ENCODE assay signal across 8 cellular contexts in the genomic region with DNA sequence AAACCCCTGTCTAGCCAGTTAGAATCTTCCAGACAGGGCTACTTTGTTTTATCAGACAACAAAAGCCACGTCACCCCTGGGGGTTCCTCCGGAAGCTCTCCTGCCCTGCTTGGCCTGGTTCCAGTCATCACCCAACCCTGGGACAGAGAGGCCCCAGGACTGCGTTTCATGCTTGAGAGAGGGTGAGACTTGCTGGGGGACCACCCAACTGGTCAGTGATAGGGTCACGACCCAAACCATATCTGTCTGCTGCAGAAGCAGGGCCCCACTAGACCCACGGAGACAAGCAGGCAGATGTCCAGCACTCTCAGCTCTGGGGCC. TPM values are rescaled to one million over a fixed set of nuclear protein-coding genes. Genes with fewer than 3 reads are reported as not detected.
A peak's percentile ranks its signal among the peaks of the same experiment; 100 is the strongest.
DNase-seq lines count a peak whose midpoint lies in the region; ATAC-seq, FAIRE-seq and TF ChIP-seq lines count a peak whose summit lies in the region.

No MANE protein-coding gene starts in this region.

- BruUV-seq in endothelial cell of umbilical vein (replicated peaks; lab: Mats Ljungman, UMichigan), result no TSS peak

- H4K20me1 ChIP-seq in endothelial cell of umbilical vein (replicated peaks; ENCODE audit: control insufficient read depth, extremely low read depth, insufficient read depth, low read length), result no peaks in the 10 kb centered on the region

- peak; percentile 51 for TF ChIP-seq POLR2A in endothelial cell of umbilical vein (IDR thresholded peaks at IDR 0.05; ENCODE audit: low read depth, low read length)

- H3K27me3 Mint-ChIP-seq in natural killer cell treated with Interleukin-12 subunit alpha and Interleukin-12 subunit beta and Interleukin-15 and Interleukin-18, amount 100 ng/mL, for 72 hours, result peaks cover 0 to 2% of the 10 kb centered on the region in 2 donors

- H3K79me2 ChIP-seq in endothelial cell of umbilical vein (ENCODE audit: control insufficient read depth, insufficient read depth, low read length), result peaks cover 48% of the 10 kb centered on the region

- peaks cover under 1% of the 10 kb centered on the region for H3K36me3 Mint-ChIP-seq in natural killer cell treated with Interleukin-12 subunit alpha and Interleukin-12 subunit beta and Interleukin-15 and Interleukin-18, amount 100 ng/mL, for 72 hours

- H3K27ac ChIP-seq in endothelial cell of umbilical vein (ENCODE audit: insufficient read depth, low read depth, low read length), result peak overlapping the region; percentile 92

- H2AFZ ChIP-seq in endothelial cell of umbilical vein (ENCODE audit: low read depth, low read length), result no peak overlapping the region

- H3K9me1 ChIP-seq in endothelial cell of umbilical vein (replicated peaks; ENCODE audit: control insufficient read depth, extremely low read depth, insufficient read depth, low read length), result no peaks in the 10 kb centered on the region

- peak; percentile 96 for FAIRE-seq in endothelial cell of umbilical vein (lab: Jason Lieb, UNC)

- no peak for ATAC-seq in natural killer cell treated with Interleukin-12 subunit alpha and Interleukin-12 subunit beta and Interleukin-15 and Interleukin-18, amount 100 ng/mL, for 72 hours
- ATAC-seq in GM18517 (IDR thresholded peaks at IDR 0.05; ENCODE audit: unreplicated experiment), result no peak

- intact Hi-C loops in endothelial cell of umbilical vein (cut with micrococcal nuclease), result loop anchor here (1.0 kb wide), 2 partner anchors 37 to 60 kb away; a partner anchor contains a TSS

- H3K9ac ChIP-seq in endothelial cell of umbilical vein (replicated peaks; ENCODE audit: extremely low read depth, insufficient read depth, low read length), result peak overlapping the region; percentile 95

- peak overlapping the region; percentile 34 to 90 (median 71) for H3K4me3 ChIP-seq in endothelial cell of umbilical vein (replicated peaks in 1 of 3; ENCODE audit: insufficient read depth in 1 of 3, low read depth in 1 of 3, low read length in 3 of 3)

- no peaks in the 10 kb centered on the region for H3K9me3 ChIP-seq in endothelial cell of umbilical vein (replicated peaks; ENCODE audit: control insufficient read depth, insufficient read depth, low read length)

- peak overlapping the region; percentile 66 to 67 for H3K27ac Mint-ChIP-seq in natural killer cell treated with Interleukin-12 subunit alpha and Interleukin-12 subunit beta and Interleukin-15 and Interleukin-18, amount 100 ng/mL, for 72 hours

- no peaks in the 10 kb centered on the region for H3K27me3 ChIP-seq in endothelial cell of umbilical vein (ENCODE audit: control insufficient read depth in 2 of 2, insufficient read depth in 2 of 2, low read length in 2 of 2)

- dilution Hi-C loops in endothelial cell of umbilical vein (cut with MboI; ENCODE audit: extremely low pct_ligation_motif_present, low sequenced_read_pairs), result no loop called here

- POLR2A ChIA-PET in endothelial cell of umbilical vein (lab: Charles Lee), result interaction anchor here (0.6 to 1.1 kb wide), 2 partner anchors 42 kb away, joined by 3 read pairs; no protein-coding TSS in a partner anchor

- CTCF ChIA-PET in endothelial cell of umbilical vein (lab: Charles Lee), result interaction anchor here (0.7 to 1.2 kb wide), 3 partner anchors 35 to 59 kb away, joined by 3 to 5 read pairs (median 3); a partner anchor contains a TSS

- no peaks in the 10 kb centered on the region for H3K9me3 Mint-ChIP-seq in natural killer cell treated with Interleukin-12 subunit alpha and Interleukin-12 subunit beta and Interleukin-15 and Interleukin-18, amount 100 ng/mL, for 72 hours

- peaks cover 0 to 17% of the 10 kb centered on the region in 2 experiments for H3K36me3 ChIP-seq in endothelial cell of umbilical vein (ENCODE audit: control insufficient read depth in 2 of 2, extremely low read depth in 1 of 2, insufficient read depth in 2 of 2, low read length in 2 of 2)

- H3K4me1 Mint-ChIP-seq in natural killer cell treated with Interleukin-12 subunit alpha and Interleukin-12 subunit beta and Interleukin-15 and Interleukin-18, amount 100 ng/mL, for 72 hours (ENCODE audit: low read depth in 2 of 2), result peaks cover 12 to 30% of the 10 kb centered on the region in 2 donors

- peak overlapping the region; percentile 89 for H3K4me3 Mint-ChIP-seq in natural killer cell treated with Interleukin-12 subunit alpha and Interleukin-12 subunit beta and Interleukin-15 and Interleukin-18, amount 100 ng/mL, for 72 hours

- peak overlapping the region; percentile 79 for H3K4me2 ChIP-seq in endothelial cell of umbilical vein (ENCODE audit: insufficient read depth, low read length)

- DNase-seq in A172 (ENCODE audit: low spot score), result peak; percentile 47
- DNase-seq in GM19238 (ENCODE audit: insufficient read length, low spot score), result peak; percentile 60
- peak; percentile 33 for DNase-seq in T1000 (lab: John Stamatoyannopoulos, UW)
- peak; percentile 81 for DNase-seq in endothelial cell of umbilical vein (ENCODE audit: low read depth, low spot score)
- peak; percentile 60 for DNase-seq in natural killer cell treated with Interleukin-12 subunit alpha and Interleukin-12 subunit beta and Interleukin-15 and Interleukin-18, amount 100 ng/mL, for 72 hours (ENCODE audit: low spot score)
- DNase-seq in cerebellum (ENCODE audit: low spot score), result no peak
- DNase-seq in DMS79 (lab: John Stamatoyannopoulos, UW), result no peak

- TF ChIP-seq CTCF in endothelial cell of umbilical vein (IDR thresholded peaks at IDR 0.05; ENCODE audit: extremely low read depth in 1 of 2, insufficient read depth in 1 of 2, low read depth in 1 of 2, low read length in 2 of 2), result no peak

- peaks cover 46% of the 10 kb centered on the region for H3K4me1 ChIP-seq in endothelial cell of umbilical vein (ENCODE audit: control insufficient read depth, extremely low read depth, insufficient read depth, low read length)

TF ChIP-seq in endothelial cell of umbilical vein, 7 proteins besides CTCF, POLR2A, EP300 and RAD21:
- TF ChIP-seq GATA2 (IDR thresholded peaks at IDR 0.05; ENCODE audit: insufficient read depth, insufficient read length, low read depth, low read length) (peak; percentile 44), FOS (IDR thresholded peaks at IDR 0.05; ENCODE audit: borderline replicate concordance, insufficient read depth, low read length) (peak; percentile 70), MYC (IDR thresholded peaks at IDR 0.05; ENCODE audit: low read depth, low read length) (no peak), POLR2AphosphoS5 (IDR thresholded peaks at IDR 0.05; ENCODE audit: insufficient read depth, low read depth, low read length) (peak; percentile 86)
- TF ChIP-seq, protein P1, sequence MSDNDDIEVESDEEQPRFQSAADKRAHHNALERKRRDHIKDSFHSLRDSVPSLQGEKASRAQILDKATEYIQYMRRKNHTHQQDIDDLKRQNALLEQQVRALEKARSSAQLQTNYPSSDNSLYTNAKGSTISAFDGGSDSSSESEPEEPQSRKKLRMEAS (IDR thresholded peaks at IDR 0.05; ENCODE audit: insufficient read depth, insufficient read length), result no peak

RNA-seq across cellular contexts. Expression of a gene that starts 1.2 kb away (rescaled TPM):
- 65.6 and 92.3 TPM in 2 replicates for total RNA-seq in A172 (2014; rRNA removed; shearing (Covaris generic))
- total RNA-seq in endothelial cell of umbilical vein, result 298 and 327 TPM in 2 replicates
- 402 and 516 TPM in 2 replicates for polyA plus RNA-seq in endothelial cell of umbilical vein
- polyA plus RNA-seq in endothelial cell of umbilical vein (2011; cell fraction: cytosol; rRNA removed), result 255 and 292 TPM in 2 replicates
- 357 and 428 TPM in 2 replicates for polyA plus RNA-seq in endothelial cell of umbilical vein (2011; cell fraction: nucleus; rRNA removed)
- 145 and 210 TPM in 2 replicates for polyA plus RNA-seq in endothelial cell of umbilical vein (2012)
- 347 and 373 TPM in 2 replicates for polyA minus RNA-seq in endothelial cell of umbilical vein
- polyA minus RNA-seq in endothelial cell of umbilical vein (2011; cell fraction: cytosol; rRNA and poly(A)+ RNA removed), result 52.0 TPM
- 114 and 115 TPM in 2 replicates for polyA minus RNA-seq in endothelial cell of umbilical vein (2011; cell fraction: nucleus; rRNA and poly(A)+ RNA removed)
- total RNA-seq in natural killer cell treated with Interleukin-12 subunit alpha and Interleukin-12 subunit beta and Interleukin-15 and Interleukin-18, amount 100 ng/mL, for 72 hours, result 100 to 1,000 TPM in 1 of 2 donors, 10 to 100 TPM in 1; 59.7 to 166 TPM
- total RNA-seq in cerebellum, result 39.0 TPM

RNA-seq across cellular contexts. Expression of a gene that starts 3.9 kb away (rescaled TPM):
- 17.1 and 47.0 TPM in 2 replicates for total RNA-seq in A172 (2014; rRNA removed; shearing (Covaris generic))
- 22.6 and 34.6 TPM in 2 replicates for total RNA-seq in endothelial cell of umbilical vein
- 9.9 and 28.2 TPM in 2 replicates for polyA plus RNA-seq in endothelial cell of umbilical vein
- 28.9 and 42.1 TPM in 2 replicates for polyA plus RNA-seq in endothelial cell of umbilical vein (2011; cell fraction: cytosol; rRNA removed)
- 2.6 and 33.3 TPM in 2 replicates for polyA plus RNA-seq in endothelial cell of umbilical vein (2011; cell fraction: nucleus; rRNA removed)
- polyA plus RNA-seq in endothelial cell of umbilical vein (2012), result 45.1 and 51.6 TPM in 2 replicates
- 7.4 and 8.1 TPM in 2 replicates for polyA minus RNA-seq in endothelial cell of umbilical vein
- 15.5 TPM for polyA minus RNA-seq in endothelial cell of umbilical vein (2011; cell fraction: cytosol; rRNA and poly(A)+ RNA removed)
- polyA minus RNA-seq in endothelial cell of umbilical vein (2011; cell fraction: nucleus; rRNA and poly(A)+ RNA removed), result 5.8 and 6.4 TPM in 2 replicates
- 10 to 100 TPM in 1 of 2 donors, 1 to 10 TPM in 1; 6.7 to 18.0 TPM for total RNA-seq in natural killer cell treated with Interleukin-12 subunit alpha and Interleukin-12 subunit beta and Interleukin-15 and Interleukin-18, amount 100 ng/mL, for 72 hours
- 4.5 TPM for total RNA-seq in cerebellum

RNA-seq across cellular contexts. Expression of a gene that starts 37.3 kb away (rescaled TPM):
- 0.12 TPM in 1 of 2 replicates, not detected in the other for total RNA-seq in A172 (2014; rRNA removed; shearing (Covaris generic))
- total RNA-seq in endothelial cell of umbilical vein (340 and 369 TPM in 2 replicates), cerebellum (19.8 TPM)
- 369 and 413 TPM in 2 replicates for polyA plus RNA-seq in endothelial cell of umbilical vein
- polyA plus RNA-seq in endothelial cell of umbilical vein (2011; cell fraction: cytosol; rRNA removed), result 195 and 214 TPM in 2 replicates
- polyA plus RNA-seq in endothelial cell of umbilical vein (2011; cell fraction: nucleus; rRNA removed), result 2,566 and 2,674 TPM in 2 replicates
- polyA plus RNA-seq in endothelial cell of umbilical vein (2012), result 262 and 312 TPM in 2 replicates
- polyA minus RNA-seq in endothelial cell of umbilical vein, result 291 and 381 TPM in 2 replicates
- not detected for polyA minus RNA-seq in endothelial cell of umbilical vein (2011; cell fraction: cytosol; rRNA and poly(A)+ RNA removed)
- 622 and 778 TPM in 2 replicates for polyA minus RNA-seq in endothelial cell of umbilical vein (2011; cell fraction: nucleus; rRNA and poly(A)+ RNA removed)
- under 1 TPM; 0.57 to 0.92 TPM for total RNA-seq in natural killer cell treated with Interleukin-12 subunit alpha and Interleukin-12 subunit beta and Interleukin-15 and Interleukin-18, amount 100 ng/mL, for 72 hours

Comparison
In these comparisons a context has a peak if more than half of its experiments do, and no peak if none do; other contexts are left out.
1. DNase-seq: peak in A172 (single experiment), GM19238 (single experiment), T1000 (single experiment), endothelial cell of umbilical vein (single experiment) and natural killer cell treated with Interleukin-12 subunit alpha and Interleukin-12 subunit beta and Interleukin-15 and Interleukin-18, amount 100 ng/mL, for 72 hours (single experiment); none in cerebellum (single experiment) and DMS79 (single experiment).
2. RNA of a gene that starts 37.3 kb away (total RNA-seq): 340 to 369 TPM in endothelial cell of umbilical vein; 19.8 TPM in cerebellum (single experiment), 0.57 to 0.92 TPM in natural killer cell treated with Interleukin-12 subunit alpha and Interleukin-12 subunit beta and Interleukin-15 and Interleukin-18, amount 100 ng/mL, for 72 hours and 0.12 TPM in A172; every median in the first group is over 10 times any median in the second.